1 cellular context compared by ENCODE assay signal in genomic region chr2:98487806-98488189, GRCh38.
TF ChIP-seq lines count a peak whose summit lies in the region.

No MANE protein-coding gene starts in this region.

TF ChIP-seq in GM12878, 131 proteins besides CTCF, POLR2A, EP300 and RAD21 (continued from another document and continues in another):
- TF ChIP-seq E4F1 (IDR thresholded peaks at IDR 0.05; ENCODE audit: borderline replicate concordance, partially characterized antibody) (no peak), IKZF1 (conservative IDR thresholded peaks at IDR 0.05) (peak; percentile 83), RELB (IDR thresholded peaks at IDR 0.05; ENCODE audit: low read depth) (peak; percentile 68; the same call in 1 of the 2 replicates), POU2F2 (IDR thresholded peaks at IDR 0.05; ENCODE audit: borderline replicate concordance, low read depth, low read length) (0 out of 3 replicates have a peak, but pooled peaks have one; percentile 59), KAT2A (conservative IDR thresholded peaks at IDR 0.05; ENCODE audit: control insufficient read depth, low read depth, low read length) (no peak), KLF5 (IDR thresholded peaks at IDR 0.05; ENCODE audit: partially characterized antibody) (peak; percentile 70), MTA2 (IDR thresholded peaks at IDR 0.05; ENCODE audit: low read depth) (peak; percentile 61), ZNF687 (IDR thresholded peaks at IDR 0.05) (peak; percentile 77), CBX5 (IDR thresholded peaks at IDR 0.05; ENCODE audit: low read depth) (peak; percentile 94; the same call in 1 of the 2 replicates), IRF3 (IDR thresholded peaks at IDR 0.05) (no peak), ZNF24 (IDR thresholded peaks at IDR 0.05) (no peak), PAX5 (IDR thresholded peaks at IDR 0.05; ENCODE audit: borderline replicate concordance, low read depth, low read length) (0 out of 2 replicates have a peak, but pooled peaks have one; percentile 60), CREB1 (IDR thresholded peaks at IDR 0.05; ENCODE audit: low read depth) (0 out of 2 replicates have a peak, but pooled peaks have one; percentile 54), STAT1 (conservative IDR thresholded peaks at IDR 0.05) (no peak), CBFB (IDR thresholded peaks at IDR 0.05; ENCODE audit: low read depth) (peak; percentile 15; the same call in 1 of the 2 replicates), ZBTB33 (IDR thresholded peaks at IDR 0.05) (no peak), WRNIP1 (IDR thresholded peaks at IDR 0.05; ENCODE audit: borderline replicate concordance, low read depth, low read length) (0 out of 2 replicates have a peak, but pooled peaks have one; percentile 62), TCF12 (IDR thresholded peaks at IDR 0.05; ENCODE audit: low read depth, low read length) (peak; percentile 91), CREM (IDR thresholded peaks at IDR 0.05; ENCODE audit: low read depth) (peak; percentile 61), RUNX3 (IDR thresholded peaks at IDR 0.05; ENCODE audit: low read length) (peak; percentile 79), JUND (IDR thresholded peaks at IDR 0.05; ENCODE audit: low read depth, low read length) (no peak), ELK1 (IDR thresholded peaks at IDR 0.05; ENCODE audit: low read depth, low read length) (no peak), NR2C1 (IDR thresholded peaks at IDR 0.05) (no peak), IKZF2 (IDR thresholded peaks at IDR 0.05) (peak; percentile 81 to 84), SIN3A (IDR thresholded peaks at IDR 0.05; ENCODE audit: low read depth, low read length) (no peak), JUNB (IDR thresholded peaks at IDR 0.05) (peak; percentile 13; the same call in 1 of the 2 replicates), GABPA (IDR thresholded peaks at IDR 0.05; ENCODE audit: low read depth) (no peak; the same call in 1 of the 2 replicates), ATF7 (IDR thresholded peaks at IDR 0.05; ENCODE audit: low read depth) (peak; percentile 44; the same call in 1 of the 2 replicates), CEBPB (IDR thresholded peaks at IDR 0.05; ENCODE audit: borderline replicate concordance in 1 of 2, low read depth in 2 of 2, low read length in 2 of 2) (no peak; a peak in 1 of 4 replicates), EED (IDR thresholded peaks at IDR 0.05; ENCODE audit: low read depth) (peak; percentile 96), ZNF384 (IDR thresholded peaks at IDR 0.05; ENCODE audit: borderline replicate concordance, low read depth, low read length) (no peak), EGR1 (IDR thresholded peaks at IDR 0.05; ENCODE audit: borderline replicate concordance in 1 of 2, low read depth in 2 of 2, low read length in 2 of 2) (no peak), SKIL (IDR thresholded peaks at IDR 0.05; ENCODE audit: low read depth, poor library complexity, severe bottlenecking) (peak; percentile 81), NFIC (IDR thresholded peaks at IDR 0.05; ENCODE audit: low read depth, low read length) (peak; percentile 84), SMAD5 (IDR thresholded peaks at IDR 0.05; ENCODE audit: low read depth) (no peak), MEF2A (IDR thresholded peaks at IDR 0.05; ENCODE audit: insufficient read depth, low read depth, low read length) (peak; percentile 92), TARDBP (IDR thresholded peaks at IDR 0.05; ENCODE audit: borderline replicate concordance) (no peak), TAF1 (IDR thresholded peaks at IDR 0.05; ENCODE audit: borderline replicate concordance, low read depth, low read length) (no peak), SP1 (IDR thresholded peaks at IDR 0.05; ENCODE audit: low read depth, low read length) (peak; percentile 61), NBN (IDR thresholded peaks at IDR 0.05) (peak; percentile 64; the same call in 1 of the 2 replicates), KDM1A (IDR thresholded peaks at IDR 0.05; ENCODE audit: borderline replicate concordance) (no peak), MEF2B (IDR thresholded peaks at IDR 0.05; ENCODE audit: partially characterized antibody, poor library complexity, severe bottlenecking) (peak; percentile 81), REST (IDR thresholded peaks at IDR 0.05; ENCODE audit: low read depth, low read length) (no peak), SRF (IDR thresholded peaks at IDR 0.05; ENCODE audit: low read depth in 2 of 2, low read length in 2 of 2) (no peak), YY1 (IDR thresholded peaks at IDR 0.05; ENCODE audit: low read depth, low read length) (peak; percentile 75), FOXK2 (IDR thresholded peaks at IDR 0.05) (no peak; the same call in 1 of the 2 replicates), ZBED1 (IDR thresholded peaks at IDR 0.05; ENCODE audit: borderline replicate concordance) (no peak), ETV6 (conservative IDR thresholded peaks at IDR 0.05 in 1 of 2, IDR thresholded peaks at IDR 0.05 in 1 of 2; ENCODE audit: borderline replicate concordance in 1 of 2, low read depth in 1 of 2) (peak in 1 of 2 experiments; percentile 73; a peak in 2 of 4 replicates), NFYA (IDR thresholded peaks at IDR 0.05; ENCODE audit: borderline replicate concordance, low read depth, low read length) (no peak)
